8 cellular contexts compared by ENCODE assay signal in the genomic region with DNA sequence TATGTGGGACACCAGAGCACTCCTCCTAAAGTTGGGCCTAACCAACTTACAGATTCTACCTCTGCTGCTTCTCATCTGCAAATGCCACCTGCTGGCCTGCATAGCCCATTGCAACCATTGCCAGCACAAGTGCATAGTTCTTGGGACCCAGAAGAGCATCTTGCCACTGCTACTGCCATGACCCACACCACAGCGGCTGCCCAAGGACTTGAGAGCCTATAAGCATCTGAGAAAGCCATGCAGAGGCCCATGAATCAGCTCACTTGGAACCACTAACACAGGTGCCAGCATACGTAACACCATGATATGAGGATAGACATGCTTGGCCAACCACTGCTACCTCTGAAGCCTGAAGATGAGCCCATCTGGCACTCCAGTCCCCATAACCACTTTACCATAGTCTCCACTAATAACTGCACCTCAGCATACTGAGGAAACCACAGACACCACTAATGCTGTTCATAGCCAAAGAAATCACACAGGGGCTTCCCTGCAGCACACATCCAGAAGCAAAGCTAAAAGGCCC.
DNase-seq lines count a peak whose midpoint lies in the region; ATAC-seq and TF ChIP-seq lines count a peak whose summit lies in the region.

No MANE protein-coding gene starts in this region.

- ATAC-seq in GM21526 (IDR thresholded peaks at IDR 0.05; ENCODE audit: low FRiP score, unreplicated experiment): peak; percentile 91
- peak; percentile 97 for ATAC-seq in HG03439 (IDR thresholded peaks at IDR 0.05; ENCODE audit: unreplicated experiment)
- ATAC-seq in esophagus mucosa: peak; percentile 38

- 0 out of 2 replicates have a peak, but pooled peaks have one; percentile 17 for TF ChIP-seq CTCF in GM12874 (IDR thresholded peaks at IDR 0.05; ENCODE audit: insufficient read depth, low read depth, low read length)

- DNase-seq in NCI-H1436 treated with DMSO at 0.1 percent for 48 hours (lab: John Stamatoyannopoulos, UW): no peak
- no peak for DNase-seq in T-helper 2 cell
- no peak for DNase-seq in GOT3 (lab: John Stamatoyannopoulos, UW)
- DNase-seq in NCI-H2107 treated with DMSO at 0.1 percent for 48 hours (lab: John Stamatoyannopoulos, UW; ENCODE audit: unreplicated experiment): no peak

Comparison
In these comparisons a context has a peak if more than half of its experiments do, and no peak if none do; other contexts are left out.
1. ATAC-seq: peak in every context shown above with its lines; median percentile 97 in HG03439; 91 in GM21526; 38 in esophagus mucosa.